In genomic region chr5:58236498-58236897, GRCh38 we compare ENCODE assay signal across 34 cellular contexts.
"Had no signal": no experiment of that assay in that cellular context is flagged by ENCODE, and none has a peak within 500 bp of the region (broad histone marks: within the 10 kb centered on the region; RNA-seq: fewer than 3 reads in every experiment).

No MANE protein-coding gene starts in this region.

- H3K4me1 ChIP-seq: adrenal gland, body of pancreas, colonic mucosa had no signal

- H3K9me3 Mint-ChIP-seq: activated CD4-positive, alpha-beta memory T cell treated with anti-CD3 and anti-CD28 coated beads for 36 hours; activated CD4-positive, alpha-beta T cell treated with anti-CD3 and anti-CD28 coated beads, Interleukin-2, amount 10 ng/mL, durations not matched to agents 24 days and 14 days; activated naive CD4-positive, alpha-beta T cell treated with anti-CD3 and anti-CD28 coated beads for 36 hours; activated naive CD4-positive, alpha-beta T cell treated with anti-CD3 and anti-CD28 coated beads, Interleukin-2, amount 50 U/mL, for 24 hours; activated naive CD8-positive, alpha-beta T cell treated with anti-CD3 and anti-CD28 coated beads for 36 hours; activated naive CD8-positive, alpha-beta T cell treated with anti-CD3 and anti-CD28 coated beads, Interleukin-2, amount 50 U/mL, for 24 hours; activated T-helper 1 cell treated with anti-CD3 and anti-CD28 coated beads, Interleukin-12 subunit alpha, Interleukin-12 subunit beta, Interleukin-2, Interleukin-4 antibody, amounts not matched to agents 30 ng/mL and 10 ng/mL and 1 ng/mL, durations not matched to agents 14 hours and 24 hours and 36 hours; activated T-helper 2 cell treated with anti-CD3 and anti-CD28 coated beads, Interferon-gamma antibody, Interleukin-2, Interleukin-4, amounts not matched to agents 10 μg/mL and 5 μg/mL and 100 μg/mL, durations not matched to agents 14 hours and 24 hours and 36 hours; endodermal cell had no signal

- H3K36me3 ChIP-seq: adrenal gland, cardiac muscle cell, colonic mucosa had no signal

- H3K4me3 Mint-ChIP-seq: activated CD4-positive, alpha-beta memory T cell treated with anti-CD3 and anti-CD28 coated beads for 36 hours; activated CD4-positive, alpha-beta T cell treated with anti-CD3 and anti-CD28 coated beads for 36 hours; activated CD4-positive, alpha-beta T cell treated with anti-CD3 and anti-CD28 coated beads, Interleukin-2, amount 10 ng/mL, durations not matched to agents 24 days and 14 days; activated CD8-positive, alpha-beta memory T cell treated with anti-CD3 and anti-CD28 coated beads, Interleukin-2, amount 10 ng/mL, durations not matched to agents 7 days and 5 days; activated CD8-positive, alpha-beta T cell treated with anti-CD3 and anti-CD28 coated beads, Interleukin-2, amount 10 ng/mL, durations not matched to agents 7 days and 5 days; activated naive CD4-positive, alpha-beta T cell treated with anti-CD3 and anti-CD28 coated beads for 36 hours; activated naive CD4-positive, alpha-beta T cell treated with anti-CD3 and anti-CD28 coated beads, Interleukin-2, amount 50 U/mL, for 24 hours; activated naive CD8-positive, alpha-beta T cell treated with anti-CD3 and anti-CD28 coated beads for 36 hours; activated naive CD8-positive, alpha-beta T cell treated with anti-CD3 and anti-CD28 coated beads, Interleukin-2, amount 50 U/mL, for 24 hours; activated T-helper 1 cell treated with anti-CD3 and anti-CD28 coated beads, Interleukin-12 subunit alpha, Interleukin-12 subunit beta, Interleukin-2, Interleukin-4 antibody, amounts not matched to agents 30 ng/mL and 10 ng/mL and 1 ng/mL, durations not matched to agents 14 hours and 24 hours and 36 hours; dendritic cell treated with granulocyte-macrophage colony-stimulating factor and Interleukin-4, amounts not matched to agents 40 ng/mL and 50 ng/mL, for 4 days; endodermal cell had no signal

- H3K4me1 Mint-ChIP-seq: activated CD4-positive, alpha-beta T cell treated with anti-CD3 and anti-CD28 coated beads for 36 hours; activated CD4-positive, alpha-beta T cell treated with anti-CD3 and anti-CD28 coated beads, Interleukin-2, amount 10 ng/mL, durations not matched to agents 24 days and 14 days; activated CD8-positive, alpha-beta memory T cell treated with anti-CD3 and anti-CD28 coated beads, Interleukin-2, amount 10 ng/mL, durations not matched to agents 7 days and 5 days; activated naive CD4-positive, alpha-beta T cell treated with anti-CD3 and anti-CD28 coated beads, Interleukin-2, amount 50 U/mL, for 24 hours; activated naive CD8-positive, alpha-beta T cell treated with anti-CD3 and anti-CD28 coated beads for 36 hours; activated naive CD8-positive, alpha-beta T cell treated with anti-CD3 and anti-CD28 coated beads, Interleukin-2, amount 50 U/mL, for 24 hours had no signal

- FAIRE-seq: frontal cortex had no signal

- H3K27me3 Mint-ChIP-seq: activated CD4-positive, alpha-beta T cell treated with anti-CD3 and anti-CD28 coated beads for 36 hours; activated CD4-positive, alpha-beta T cell treated with anti-CD3 and anti-CD28 coated beads, Interleukin-2, amount 10 ng/mL, durations not matched to agents 24 days and 14 days; activated CD8-positive, alpha-beta memory T cell treated with anti-CD3 and anti-CD28 coated beads, Interleukin-2, amount 10 ng/mL, durations not matched to agents 7 days and 5 days; activated naive CD4-positive, alpha-beta T cell treated with anti-CD3 and anti-CD28 coated beads, Interleukin-2, amount 50 U/mL, for 24 hours; activated naive CD8-positive, alpha-beta T cell treated with anti-CD3 and anti-CD28 coated beads for 36 hours; dendritic cell treated with granulocyte-macrophage colony-stimulating factor and Interleukin-4, amounts not matched to agents 40 ng/mL and 50 ng/mL, for 4 days had no signal

- H3K9me3 ChIP-seq: adrenal gland, body of pancreas, colonic mucosa had no signal

- H3K27me3 ChIP-seq: adrenal gland, body of pancreas, cardiac muscle cell, colonic mucosa, dorsolateral prefrontal cortex had no signal

- H3K27ac Mint-ChIP-seq: activated CD4-positive, alpha-beta memory T cell treated with anti-CD3 and anti-CD28 coated beads for 36 hours; activated CD4-positive, alpha-beta T cell treated with anti-CD3 and anti-CD28 coated beads for 36 hours; activated CD4-positive, alpha-beta T cell treated with anti-CD3 and anti-CD28 coated beads, Interleukin-2, amount 10 ng/mL, durations not matched to agents 24 days and 14 days; activated CD8-positive, alpha-beta memory T cell treated with anti-CD3 and anti-CD28 coated beads, Interleukin-2, amount 10 ng/mL, durations not matched to agents 7 days and 5 days; activated CD8-positive, alpha-beta T cell treated with anti-CD3 and anti-CD28 coated beads, Interleukin-2, amount 10 ng/mL, durations not matched to agents 7 days and 5 days; activated naive CD4-positive, alpha-beta T cell treated with anti-CD3 and anti-CD28 coated beads for 36 hours; activated naive CD4-positive, alpha-beta T cell treated with anti-CD3 and anti-CD28 coated beads, Interleukin-2, amount 50 U/mL, for 24 hours; activated naive CD8-positive, alpha-beta T cell treated with anti-CD3 and anti-CD28 coated beads for 36 hours; activated naive CD8-positive, alpha-beta T cell treated with anti-CD3 and anti-CD28 coated beads, Interleukin-2, amount 50 U/mL, for 24 hours; activated T-helper 1 cell treated with anti-CD3 and anti-CD28 coated beads, Interleukin-12 subunit alpha, Interleukin-12 subunit beta, Interleukin-2, Interleukin-4 antibody, amounts not matched to agents 30 ng/mL and 10 ng/mL and 1 ng/mL, durations not matched to agents 14 hours and 24 hours and 36 hours; activated T-helper 2 cell treated with anti-CD3 and anti-CD28 coated beads, Interferon-gamma antibody, Interleukin-2, Interleukin-4, amounts not matched to agents 10 μg/mL and 5 μg/mL and 100 μg/mL, durations not matched to agents 14 hours and 24 hours and 36 hours; dendritic cell treated with granulocyte-macrophage colony-stimulating factor and Interleukin-4, amounts not matched to agents 40 ng/mL and 50 ng/mL, for 4 days; endodermal cell had no signal

- H3K27ac ChIP-seq: adrenal gland, body of pancreas, cardiac muscle cell, colonic mucosa, dorsolateral prefrontal cortex had no signal

- DNase-seq: activated CD4-positive, alpha-beta memory T cell treated with anti-CD3 and anti-CD28 coated beads for 36 hours; activated CD4-positive, alpha-beta T cell treated with anti-CD3 and anti-CD28 coated beads for 36 hours; activated CD4-positive, alpha-beta T cell treated with anti-CD3 and anti-CD28 coated beads, Interleukin-2, amount 10 ng/mL, durations not matched to agents 24 days and 14 days; activated CD4-positive, CD25-positive, alpha-beta regulatory T cell; activated CD4-positive, CD25-positive, alpha-beta regulatory T cell treated with anti-CD3 and anti-CD28 coated beads, Interleukin-2, amount 50 U/mL, for 72 hours; activated CD8-positive, alpha-beta memory T cell treated with anti-CD3 and anti-CD28 coated beads, Interleukin-2, amount 10 ng/mL, durations not matched to agents 7 days and 5 days; activated CD8-positive, alpha-beta memory T cell treated with anti-CD3 and anti-CD28 coated beads, Interleukin-2, amount 50 U/mL, for 4 hours; activated CD8-positive, alpha-beta T cell treated with anti-CD3 and anti-CD28 coated beads, Interleukin-2, amount 10 ng/mL, durations not matched to agents 7 days and 5 days; activated effector memory CD4-positive, alpha-beta T cell treated with anti-CD3 and anti-CD28 coated beads, Interleukin-2, amount 50 U/mL, for 16 hours; activated naive CD4-positive, alpha-beta T cell treated with anti-CD3 and anti-CD28 coated beads for 36 hours; activated naive CD8-positive, alpha-beta T cell treated with anti-CD3 and anti-CD28 coated beads for 36 hours; activated naive CD8-positive, alpha-beta T cell treated with anti-CD3 and anti-CD28 coated beads, Interleukin-2, amount 50 U/mL, for 24 hours; activated T-cell treated with anti-CD3 and anti-CD28 coated beads, Interleukin-2, amount 50 U/mL, for 1 hour; activated T-cell treated with anti-CD3 and anti-CD28 coated beads, Interleukin-2, amount 50 U/mL, for 48 hours; adrenal gland; amygdala; aorta; body of pancreas; central memory CD4-positive, alpha-beta T cell; cerebellar nuclear complex; colonic mucosa; dorsolateral prefrontal cortex; effector memory CD4-positive, alpha-beta T cell; endodermal cell; foreskin fibroblast; head of caudate nucleus; T-helper 2 cell had no signal

- H3K36me3 Mint-ChIP-seq: activated CD4-positive, alpha-beta memory T cell treated with anti-CD3 and anti-CD28 coated beads for 36 hours; activated CD8-positive, alpha-beta memory T cell treated with anti-CD3 and anti-CD28 coated beads, Interleukin-2, amount 10 ng/mL, durations not matched to agents 7 days and 5 days; activated naive CD4-positive, alpha-beta T cell treated with anti-CD3 and anti-CD28 coated beads, Interleukin-2, amount 50 U/mL, for 24 hours; activated naive CD8-positive, alpha-beta T cell treated with anti-CD3 and anti-CD28 coated beads for 36 hours had no signal

- H3K4me3 ChIP-seq: adrenal gland, body of pancreas, cardiac muscle cell, colonic mucosa, dorsolateral prefrontal cortex had no signal

- ATAC-seq: activated CD4-positive, alpha-beta T cell treated with anti-CD3 and anti-CD28 coated beads for 36 hours; activated CD8-positive, alpha-beta memory T cell treated with anti-CD3 and anti-CD28 coated beads, Interleukin-2, amount 10 ng/mL, durations not matched to agents 7 days and 5 days; activated CD8-positive, alpha-beta T cell treated with anti-CD3 and anti-CD28 coated beads, Interleukin-2, amount 10 ng/mL, durations not matched to agents 7 days and 5 days; activated naive CD8-positive, alpha-beta T cell treated with anti-CD3 and anti-CD28 coated beads, Interleukin-2, amount 50 U/mL, for 24 hours; body of pancreas; esophagus mucosa had no signal
